Comparison of ENCODE assay signal across 1 cellular context in the genomic region with DNA sequence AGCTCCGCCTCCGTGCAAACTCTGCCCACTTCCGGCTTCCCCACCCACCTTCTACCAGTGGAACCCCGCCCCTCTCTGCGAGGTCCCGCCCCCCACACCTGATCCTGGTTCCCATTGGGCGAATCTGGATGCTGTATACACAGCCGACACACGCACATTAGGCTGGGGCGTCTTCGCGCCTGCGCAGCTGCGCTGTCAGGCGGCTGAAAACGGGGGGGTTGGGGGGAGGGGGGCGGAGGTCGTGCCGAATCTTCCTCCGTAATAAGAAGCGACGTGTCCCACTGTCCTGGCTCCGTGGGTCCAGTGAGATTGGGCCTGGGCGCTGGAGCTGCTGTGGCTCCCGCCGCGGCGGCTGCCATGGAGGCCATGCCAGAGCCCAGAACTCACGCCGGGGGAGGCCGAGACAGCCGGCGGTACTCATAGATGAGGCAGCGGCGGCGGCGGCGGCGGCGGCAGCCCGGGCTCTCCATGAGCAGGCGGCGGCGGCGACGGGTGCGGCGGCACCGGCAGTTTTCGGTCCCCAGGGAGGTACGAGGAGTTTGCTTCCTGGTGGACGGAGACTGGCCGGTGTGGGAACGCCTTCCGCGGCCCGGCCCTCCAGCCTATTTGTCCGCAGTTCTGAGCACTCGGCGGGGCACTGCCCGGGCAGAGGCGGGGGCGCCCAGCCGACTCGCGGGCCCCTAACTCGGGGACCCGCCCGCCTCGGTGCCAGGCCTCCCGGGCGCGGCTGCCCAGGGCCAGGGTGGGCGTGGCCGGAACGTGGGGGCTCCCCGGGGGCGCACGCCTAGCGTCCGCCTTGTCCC.
TF ChIP-seq lines count a peak whose summit lies in the region.

No MANE protein-coding gene starts in this region.

TF ChIP-seq in HepG2, 621 proteins besides CTCF, POLR2A, EP300 and RAD21 (continued from another document and continues in another):
- TF ChIP-seq NPAS2 (CRISPR knock-in tag; IDR thresholded peaks at IDR 0.05; ENCODE audit: borderline replicate concordance), result no peak
- TF ChIP-seq ZNF552 (CRISPR knock-in tag; IDR thresholded peaks at IDR 0.05; ENCODE audit: borderline replicate concordance), result 0 out of 2 replicates have a peak, but pooled peaks have one; percentile 55
- peak; percentile 82 for TF ChIP-seq PHF8 (CRISPR knock-in tag; IDR thresholded peaks at IDR 0.05)
- TF ChIP-seq PHF21A (CRISPR knock-in tag; IDR thresholded peaks at IDR 0.05), result peak; percentile 58
- peak; percentile 50; the same call in 1 of the 2 replicates for TF ChIP-seq ZSCAN9 (CRISPR knock-in tag; IDR thresholded peaks at IDR 0.05; ENCODE audit: borderline replicate concordance)
- TF ChIP-seq ZNF530 (CRISPR knock-in tag; IDR thresholded peaks at IDR 0.05; ENCODE audit: low read depth), result no peak
- TF ChIP-seq IRX3 (CRISPR knock-in tag; IDR thresholded peaks at IDR 0.05; ENCODE audit: borderline replicate concordance, low read depth), result peak; percentile 44; the same call in 1 of the 2 replicates
- TF ChIP-seq ZNF703 (CRISPR knock-in tag; IDR thresholded peaks at IDR 0.05; ENCODE audit: borderline replicate concordance), result no peak
- TF ChIP-seq TOPORS (CRISPR knock-in tag; IDR thresholded peaks at IDR 0.05), result 0 out of 2 replicates have a peak, but pooled peaks have one; percentile 53
- TF ChIP-seq, protein P1, sequence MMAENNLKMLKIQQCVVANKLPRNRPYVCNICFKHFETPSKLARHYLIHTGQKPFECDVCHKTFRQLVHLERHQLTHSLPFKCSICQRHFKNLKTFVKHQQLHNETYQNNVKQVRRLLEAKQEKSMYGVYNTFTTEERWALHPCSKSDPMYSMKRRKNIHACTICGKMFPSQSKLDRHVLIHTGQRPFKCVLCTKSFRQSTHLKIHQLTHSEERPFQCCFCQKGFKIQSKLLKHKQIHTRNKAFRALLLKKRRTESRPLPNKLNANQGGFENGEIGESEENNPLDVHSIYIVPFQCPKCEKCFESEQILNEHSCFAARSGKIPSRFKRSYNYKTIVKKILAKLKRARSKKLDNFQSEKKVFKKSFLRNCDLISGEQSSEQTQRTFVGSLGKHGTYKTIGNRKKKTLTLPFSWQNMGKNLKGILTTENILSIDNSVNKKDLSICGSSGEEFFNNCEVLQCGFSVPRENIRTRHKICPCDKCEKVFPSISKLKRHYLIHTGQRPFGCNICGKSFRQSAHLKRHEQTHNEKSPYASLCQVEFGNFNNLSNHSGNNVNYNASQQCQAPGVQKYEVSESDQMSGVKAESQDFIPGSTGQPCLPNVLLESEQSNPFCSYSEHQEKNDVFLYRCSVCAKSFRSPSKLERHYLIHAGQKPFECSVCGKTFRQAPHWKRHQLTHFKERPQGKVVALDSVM (CRISPR knock-in tag; IDR thresholded peaks at IDR 0.05), result peak; percentile 64
- TF ChIP-seq, protein P2, sequence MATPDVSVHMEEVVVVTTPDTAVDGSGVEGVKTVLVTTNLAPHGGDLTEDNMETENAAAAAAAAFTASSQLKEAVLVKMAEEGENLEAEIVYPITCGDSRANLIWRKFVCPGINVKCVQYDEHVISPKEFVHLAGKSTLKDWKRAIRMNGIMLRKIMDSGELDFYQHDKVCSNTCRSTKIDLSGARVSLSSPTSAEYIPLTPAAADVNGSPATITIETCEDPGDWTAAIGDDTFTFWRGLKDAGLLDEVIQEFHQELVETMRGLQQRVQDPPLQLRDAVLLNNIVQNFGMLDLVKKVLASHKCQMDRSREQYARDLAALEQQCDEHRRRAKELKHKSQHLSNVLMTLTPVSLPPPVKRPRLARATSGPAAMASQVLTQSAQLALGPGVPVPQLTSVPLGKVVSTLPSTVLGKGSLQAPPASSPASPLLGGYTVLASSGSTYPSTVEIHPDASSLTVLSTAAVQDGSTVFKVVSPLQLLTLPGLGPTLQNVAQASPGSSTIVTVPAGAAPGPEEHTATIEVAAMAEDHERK (CRISPR knock-in tag; IDR thresholded peaks at IDR 0.05; ENCODE audit: low read depth), result no peak; the same call in 1 of the 2 replicates
- TF ChIP-seq, protein P3, sequence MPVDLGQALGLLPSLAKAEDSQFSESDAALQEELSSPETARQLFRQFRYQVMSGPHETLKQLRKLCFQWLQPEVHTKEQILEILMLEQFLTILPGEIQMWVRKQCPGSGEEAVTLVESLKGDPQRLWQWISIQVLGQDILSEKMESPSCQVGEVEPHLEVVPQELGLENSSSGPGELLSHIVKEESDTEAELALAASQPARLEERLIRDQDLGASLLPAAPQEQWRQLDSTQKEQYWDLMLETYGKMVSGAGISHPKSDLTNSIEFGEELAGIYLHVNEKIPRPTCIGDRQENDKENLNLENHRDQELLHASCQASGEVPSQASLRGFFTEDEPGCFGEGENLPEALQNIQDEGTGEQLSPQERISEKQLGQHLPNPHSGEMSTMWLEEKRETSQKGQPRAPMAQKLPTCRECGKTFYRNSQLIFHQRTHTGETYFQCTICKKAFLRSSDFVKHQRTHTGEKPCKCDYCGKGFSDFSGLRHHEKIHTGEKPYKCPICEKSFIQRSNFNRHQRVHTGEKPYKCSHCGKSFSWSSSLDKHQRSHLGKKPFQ (CRISPR knock-in tag; IDR thresholded peaks at IDR 0.05; ENCODE audit: insufficient replicate concordance), result no peak
- TF ChIP-seq, protein P4, sequence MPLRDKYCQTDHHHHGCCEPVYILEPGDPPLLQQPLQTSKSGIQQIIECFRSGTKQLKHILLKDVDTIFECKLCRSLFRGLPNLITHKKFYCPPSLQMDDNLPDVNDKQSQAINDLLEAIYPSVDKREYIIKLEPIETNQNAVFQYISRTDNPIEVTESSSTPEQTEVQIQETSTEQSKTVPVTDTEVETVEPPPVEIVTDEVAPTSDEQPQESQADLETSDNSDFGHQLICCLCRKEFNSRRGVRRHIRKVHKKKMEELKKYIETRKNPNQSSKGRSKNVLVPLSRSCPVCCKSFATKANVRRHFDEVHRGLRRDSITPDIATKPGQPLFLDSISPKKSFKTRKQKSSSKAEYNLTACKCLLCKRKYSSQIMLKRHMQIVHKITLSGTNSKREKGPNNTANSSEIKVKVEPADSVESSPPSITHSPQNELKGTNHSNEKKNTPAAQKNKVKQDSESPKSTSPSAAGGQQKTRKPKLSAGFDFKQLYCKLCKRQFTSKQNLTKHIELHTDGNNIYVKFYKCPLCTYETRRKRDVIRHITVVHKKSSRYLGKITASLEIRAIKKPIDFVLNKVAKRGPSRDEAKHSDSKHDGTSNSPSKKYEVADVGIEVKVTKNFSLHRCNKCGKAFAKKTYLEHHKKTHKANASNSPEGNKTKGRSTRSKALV (CRISPR knock-in tag; IDR thresholded peaks at IDR 0.05), result no peak
- TF ChIP-seq, protein P5, sequence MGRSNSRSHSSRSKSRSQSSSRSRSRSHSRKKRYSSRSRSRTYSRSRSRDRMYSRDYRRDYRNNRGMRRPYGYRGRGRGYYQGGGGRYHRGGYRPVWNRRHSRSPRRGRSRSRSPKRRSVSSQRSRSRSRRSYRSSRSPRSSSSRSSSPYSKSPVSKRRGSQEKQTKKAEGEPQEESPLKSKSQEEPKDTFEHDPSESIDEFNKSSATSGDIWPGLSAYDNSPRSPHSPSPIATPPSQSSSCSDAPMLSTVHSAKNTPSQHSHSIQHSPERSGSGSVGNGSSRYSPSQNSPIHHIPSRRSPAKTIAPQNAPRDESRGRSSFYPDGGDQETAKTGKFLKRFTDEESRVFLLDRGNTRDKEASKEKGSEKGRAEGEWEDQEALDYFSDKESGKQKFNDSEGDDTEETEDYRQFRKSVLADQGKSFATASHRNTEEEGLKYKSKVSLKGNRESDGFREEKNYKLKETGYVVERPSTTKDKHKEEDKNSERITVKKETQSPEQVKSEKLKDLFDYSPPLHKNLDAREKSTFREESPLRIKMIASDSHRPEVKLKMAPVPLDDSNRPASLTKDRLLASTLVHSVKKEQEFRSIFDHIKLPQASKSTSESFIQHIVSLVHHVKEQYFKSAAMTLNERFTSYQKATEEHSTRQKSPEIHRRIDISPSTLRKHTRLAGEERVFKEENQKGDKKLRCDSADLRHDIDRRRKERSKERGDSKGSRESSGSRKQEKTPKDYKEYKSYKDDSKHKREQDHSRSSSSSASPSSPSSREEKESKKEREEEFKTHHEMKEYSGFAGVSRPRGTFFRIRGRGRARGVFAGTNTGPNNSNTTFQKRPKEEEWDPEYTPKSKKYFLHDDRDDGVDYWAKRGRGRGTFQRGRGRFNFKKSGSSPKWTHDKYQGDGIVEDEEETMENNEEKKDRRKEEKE (IDR thresholded peaks at IDR 0.05), result no peak
- peak; percentile 37; the same call in 1 of the 2 replicates for TF ChIP-seq ELF3 (CRISPR knock-in tag; IDR thresholded peaks at IDR 0.05)
- peak; percentile 67 for TF ChIP-seq NFYB (CRISPR knock-in tag; IDR thresholded peaks at IDR 0.05)
- 0 out of 2 replicates have a peak, but pooled peaks have one; percentile 26 for TF ChIP-seq FOXA3 (CRISPR knock-in tag; IDR thresholded peaks at IDR 0.05)
- peak; percentile 80 for TF ChIP-seq SRSF1 (optimal IDR thresholded peaks at IDR 0.05; ENCODE audit: low read depth, low read length)
- TF ChIP-seq ZNF879 (CRISPR knock-in tag; IDR thresholded peaks at IDR 0.05), result no peak
- TF ChIP-seq NBN (conservative IDR thresholded peaks at IDR 0.05), result no peak
- TF ChIP-seq ZNF10 (CRISPR knock-in tag; IDR thresholded peaks at IDR 0.05; ENCODE audit: borderline replicate concordance, low read depth), result no peak
- 0 out of 2 replicates have a peak, but pooled peaks have one; percentile 35 for TF ChIP-seq MTF2 (CRISPR knock-in tag; IDR thresholded peaks at IDR 0.05; ENCODE audit: borderline replicate concordance)
- TF ChIP-seq ZNF354B (CRISPR knock-in tag; IDR thresholded peaks at IDR 0.05), result no peak
- TF ChIP-seq THYN1 (CRISPR knock-in tag; IDR thresholded peaks at IDR 0.05; ENCODE audit: borderline replicate concordance, low read depth), result 0 out of 2 replicates have a peak, but pooled peaks have one; percentile 42
- peak; percentile 64 for TF ChIP-seq SPEN (CRISPR knock-in tag; IDR thresholded peaks at IDR 0.05; ENCODE audit: low read depth)
- peak; percentile 71; the same call in 1 of the 2 replicates for TF ChIP-seq ZNF558 (CRISPR knock-in tag; IDR thresholded peaks at IDR 0.05; ENCODE audit: borderline replicate concordance)
- 0 out of 2 replicates have a peak, but pooled peaks have one; percentile 8 for TF ChIP-seq IRF2 (CRISPR knock-in tag; IDR thresholded peaks at IDR 0.05)
- peak; percentile 70 for TF ChIP-seq TAF1 (CRISPR knock-in tag; IDR thresholded peaks at IDR 0.05)
- peak; percentile 48; the same call in 1 of the 2 replicates for TF ChIP-seq FOXK2 (IDR thresholded peaks at IDR 0.05)
- TF ChIP-seq, protein P6, sequence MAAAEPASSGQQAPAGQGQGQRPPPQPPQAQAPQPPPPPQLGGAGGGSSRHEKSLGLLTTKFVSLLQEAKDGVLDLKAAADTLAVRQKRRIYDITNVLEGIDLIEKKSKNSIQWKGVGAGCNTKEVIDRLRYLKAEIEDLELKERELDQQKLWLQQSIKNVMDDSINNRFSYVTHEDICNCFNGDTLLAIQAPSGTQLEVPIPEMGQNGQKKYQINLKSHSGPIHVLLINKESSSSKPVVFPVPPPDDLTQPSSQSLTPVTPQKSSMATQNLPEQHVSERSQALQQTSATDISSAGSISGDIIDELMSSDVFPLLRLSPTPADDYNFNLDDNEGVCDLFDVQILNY (CRISPR knock-in tag; conservative IDR thresholded peaks at IDR 0.05), result peak; percentile 44
- no peak for TF ChIP-seq XBP1 (CRISPR knock-in tag; IDR thresholded peaks at IDR 0.05)
- TF ChIP-seq ZNF777 (CRISPR knock-in tag; IDR thresholded peaks at IDR 0.05), result peak; percentile 25; the same call in 1 of the 2 replicates
- peak; percentile 43; the same call in 1 of the 2 replicates for TF ChIP-seq TARDBP (CRISPR knock-in tag; IDR thresholded peaks at IDR 0.05)
- TF ChIP-seq KDM5B (CRISPR knock-in tag; IDR thresholded peaks at IDR 0.05; ENCODE audit: borderline replicate concordance), result peak; percentile 75; the same call in 1 of the 2 replicates
- no peak for TF ChIP-seq ZNF33B (CRISPR knock-in tag; IDR thresholded peaks at IDR 0.05)
- no peak for TF ChIP-seq SMARCC2 (IDR thresholded peaks at IDR 0.05)
- TF ChIP-seq KLF15 (CRISPR knock-in tag; IDR thresholded peaks at IDR 0.05; ENCODE audit: borderline replicate concordance), result no peak
- TF ChIP-seq ZNF484 (CRISPR knock-in tag; IDR thresholded peaks at IDR 0.05; ENCODE audit: borderline replicate concordance, low read depth), result no peak
- TF ChIP-seq, protein P7, sequence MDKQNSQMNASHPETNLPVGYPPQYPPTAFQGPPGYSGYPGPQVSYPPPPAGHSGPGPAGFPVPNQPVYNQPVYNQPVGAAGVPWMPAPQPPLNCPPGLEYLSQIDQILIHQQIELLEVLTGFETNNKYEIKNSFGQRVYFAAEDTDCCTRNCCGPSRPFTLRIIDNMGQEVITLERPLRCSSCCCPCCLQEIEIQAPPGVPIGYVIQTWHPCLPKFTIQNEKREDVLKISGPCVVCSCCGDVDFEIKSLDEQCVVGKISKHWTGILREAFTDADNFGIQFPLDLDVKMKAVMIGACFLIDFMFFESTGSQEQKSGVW (CRISPR knock-in tag; IDR thresholded peaks at IDR 0.05; ENCODE audit: borderline replicate concordance), result no peak
- TF ChIP-seq RXRA (CRISPR knock-in tag; IDR thresholded peaks at IDR 0.05), result no peak; the same call in 1 of the 2 replicates
- TF ChIP-seq TGIF2 (CRISPR knock-in tag; IDR thresholded peaks at IDR 0.05), result peak; percentile 22; the same call in 1 of the 2 replicates
- TF ChIP-seq, protein P8, sequence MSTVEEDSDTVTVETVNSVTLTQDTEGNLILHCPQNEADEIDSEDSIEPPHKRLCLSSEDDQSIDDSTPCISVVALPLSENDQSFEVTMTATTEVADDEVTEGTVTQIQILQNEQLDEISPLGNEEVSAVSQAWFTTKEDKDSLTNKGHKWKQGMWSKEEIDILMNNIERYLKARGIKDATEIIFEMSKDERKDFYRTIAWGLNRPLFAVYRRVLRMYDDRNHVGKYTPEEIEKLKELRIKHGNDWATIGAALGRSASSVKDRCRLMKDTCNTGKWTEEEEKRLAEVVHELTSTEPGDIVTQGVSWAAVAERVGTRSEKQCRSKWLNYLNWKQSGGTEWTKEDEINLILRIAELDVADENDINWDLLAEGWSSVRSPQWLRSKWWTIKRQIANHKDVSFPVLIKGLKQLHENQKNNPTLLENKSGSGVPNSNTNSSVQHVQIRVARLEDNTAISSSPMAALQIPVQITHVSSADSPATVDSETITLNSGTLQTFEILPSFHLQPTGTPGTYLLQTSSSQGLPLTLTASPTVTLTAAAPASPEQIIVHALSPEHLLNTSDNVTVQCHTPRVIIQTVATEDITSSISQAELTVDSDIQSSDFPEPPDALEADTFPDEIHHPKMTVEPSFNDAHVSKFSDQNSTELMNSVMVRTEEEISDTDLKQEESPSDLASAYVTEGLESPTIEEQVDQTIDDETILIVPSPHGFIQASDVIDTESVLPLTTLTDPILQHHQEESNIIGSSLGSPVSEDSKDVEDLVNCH (CRISPR knock-in tag; IDR thresholded peaks at IDR 0.05), result no peak
- TF ChIP-seq SIX1 (CRISPR knock-in tag; IDR thresholded peaks at IDR 0.05; ENCODE audit: borderline replicate concordance), result no peak
- peak; percentile 59; the same call in 1 of the 2 replicates for TF ChIP-seq ZNF225 (CRISPR knock-in tag; IDR thresholded peaks at IDR 0.05)
